ENCODE assay signal across 15 cellular contexts in genomic region chr19:10816691-10817090, GRCh38. TPM values are rescaled to one million over a fixed set of nuclear protein-coding genes. Genes with fewer than 3 reads are reported as not detected.
DNase-seq lines count a peak whose midpoint lies in the region; ATAC-seq and TF ChIP-seq lines count a peak whose summit lies in the region.
"Had no signal": no experiment of that assay in that cellular context is flagged by ENCODE, and none has a peak within 500 bp of the region (broad histone marks: within the 10 kb centered on the region; RNA-seq: fewer than 3 reads in every experiment).

No MANE protein-coding gene starts in this region.

- H3K4me3 ChIP-seq in BLaER1 (no peak overlapping the region), right atrium auricular region (peak overlapping the region in 1 of 2 donors; percentile 11), skeletal muscle tissue (ENCODE audit: low read length in 3 of 3) (peak overlapping the region; percentile 43 to 52 (median 52))
- H3K4me3 ChIP-seq: body of pancreas had no signal

- no peaks in the 10 kb centered on the region for H3K27me3 Mint-ChIP-seq in T-helper 17 cell

- no peak for TF ChIP-seq CTCF in right atrium auricular region (IDR thresholded peaks at IDR 0.05)

- DNase-seq in T-helper 17 cell = no peak
- no peak for DNase-seq in right atrium auricular region (ENCODE audit: low spot score)
- DNase-seq in T-helper 9 cell = no peak
- no peak for DNase-seq in retina
- DNase-seq in activated naive CD4-positive, alpha-beta T cell (lab: John Stamatoyannopoulos, UW) = no peak
- DNase-seq: kidney, NCI-H2107, PC-3 had no signal

- no peak for ATAC-seq in T-helper 17 cell
- no peak for ATAC-seq in GM19455 (IDR thresholded peaks at IDR 0.05; ENCODE audit: unreplicated experiment)
- ATAC-seq: esophagus mucosa, PC-3 had no signal

- no peaks in the 10 kb centered on the region for H3K9me3 ChIP-seq in BLaER1
- H3K9me3 ChIP-seq in T-helper 17 cell (ENCODE audit: control insufficient read depth, low read length, poor library complexity, severe bottlenecking) = no peaks in the 10 kb centered on the region
- H3K9me3 ChIP-seq in right atrium auricular region = no peaks in the 10 kb centered on the region
- no peaks in the 10 kb centered on the region for H3K9me3 ChIP-seq in skeletal muscle tissue (ENCODE audit: control insufficient read depth in 3 of 3, low read length in 3 of 3)
- H3K9me3 ChIP-seq: body of pancreas, pancreas had no signal

- H3K27ac Mint-ChIP-seq in T-helper 17 cell = peak overlapping the region; percentile 70

- H3K27ac ChIP-seq in BLaER1 (peak overlapping the region; percentile 35; the same call in 1 of the 2 replicates), right atrium auricular region (peak overlapping the region; percentile 51 to 67), skeletal muscle tissue (ENCODE audit: low read depth, low read length) (peak overlapping the region; percentile 81)

- H3K9ac ChIP-seq in BLaER1 (no peak overlapping the region), skeletal muscle tissue (ENCODE audit: low read depth in 1 of 3, low read length in 3 of 3) (peak overlapping the region; percentile 56 to 72 (median 66))

- peaks cover 8% of the 10 kb centered on the region for H3K36me3 Mint-ChIP-seq in T-helper 17 cell (ENCODE audit: low read depth)

- peaks cover 70% of the 10 kb centered on the region for H4K20me1 ChIP-seq in BLaER1

- H3K4me1 ChIP-seq in BLaER1 = 0 out of 2 replicates have a peak, but pooled peaks cover 6% of the 10 kb centered on the region
- H3K4me1 ChIP-seq in right atrium auricular region = peaks cover 0 to 10% of the 10 kb centered on the region in 2 donors
- H3K4me1 ChIP-seq in skeletal muscle tissue (ENCODE audit: control insufficient read depth in 3 of 3, insufficient read depth in 3 of 3, low read length in 3 of 3) = peaks cover 14% of the 10 kb centered on the region in 3 donors
- H3K4me1 ChIP-seq: body of pancreas, pancreas had no signal

- H3K4me3 Mint-ChIP-seq in T-helper 17 cell = no peak overlapping the region

- H3K27me3 ChIP-seq in BLaER1 = no peaks in the 10 kb centered on the region
- H3K27me3 ChIP-seq in right atrium auricular region = no peaks in the 10 kb centered on the region
- no peaks in the 10 kb centered on the region for H3K27me3 ChIP-seq in skeletal muscle tissue (ENCODE audit: control insufficient read depth in 3 of 3, insufficient read depth in 3 of 3, low read length in 3 of 3)
- H3K27me3 ChIP-seq: body of pancreas, pancreas had no signal

- peaks cover 100% of the 10 kb centered on the region for H3K36me3 ChIP-seq in BLaER1
- H3K36me3 ChIP-seq in right atrium auricular region = peaks cover 62% of the 10 kb centered on the region
- peaks cover 38 to 43% (median 42%) of the 10 kb centered on the region in 3 donors for H3K36me3 ChIP-seq in skeletal muscle tissue (ENCODE audit: control insufficient read depth in 3 of 3, insufficient read depth in 3 of 3, low read length in 3 of 3)

- no peak overlapping the region for H3K4me2 ChIP-seq in BLaER1

- peaks cover 9% of the 10 kb centered on the region for H3K4me1 Mint-ChIP-seq in T-helper 17 cell

RNA-seq across cellular contexts. Expression of gene TMED1, which starts 19.3 kb away (rescaled TPM):
- 10 to 100 TPM in 1 of 2 donors, 1 to 10 TPM in 1; 8.7 to 10.5 TPM for total RNA-seq in T-helper 17 cell
- total RNA-seq in right atrium auricular region = 10 to 100 TPM; 39.3 to 50.9 TPM
- 39.7 TPM for total RNA-seq in skeletal muscle tissue

RNA-seq across cellular contexts. Expression of gene C19orf38, which starts 31.5 kb away (rescaled TPM):
- 1 to 10 TPM; 1.6 to 2.2 TPM for total RNA-seq in T-helper 17 cell
- total RNA-seq in right atrium auricular region = 1 to 10 TPM in 1 of 2 donors, not detected in 1; 1.5 TPM
- 4.2 TPM for total RNA-seq in skeletal muscle tissue
- total RNA-seq: esophagus mucosa, LHCN-M2 had no signal

RNA-seq across cellular contexts. Expression of gene CARM1, which starts 54.7 kb away (rescaled TPM):
- total RNA-seq in T-helper 17 cell (10 to 100 TPM; 22.9 to 24.3 TPM), right atrium auricular region (10 to 100 TPM; 15.3 to 19.8 TPM), skeletal muscle tissue (19.8 TPM)
